25 cellular contexts compared by ENCODE assay signal in the genomic region with DNA sequence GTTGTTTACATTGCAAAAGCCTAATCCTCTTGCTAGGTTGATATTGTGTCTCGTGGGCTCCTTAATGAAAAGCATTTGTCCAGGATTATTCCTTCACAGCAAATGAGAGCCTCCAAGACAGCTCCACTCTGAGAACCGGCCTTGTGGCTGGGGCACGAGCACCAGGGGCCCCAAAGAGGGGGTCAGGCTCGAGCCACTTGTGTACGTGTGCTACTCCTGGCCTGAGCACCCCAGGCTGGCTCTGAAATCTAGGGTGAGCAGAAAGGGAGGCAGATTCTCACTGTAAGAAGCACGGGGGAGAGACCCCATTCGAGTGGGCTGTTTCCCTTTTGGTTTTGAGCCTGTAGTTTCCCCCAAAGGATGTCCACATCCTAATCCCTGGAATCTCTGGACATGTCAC. TPM values are rescaled to one million over a fixed set of nuclear protein-coding genes. Genes with fewer than 3 reads are reported as not detected.
DNase-seq lines count a peak whose midpoint lies in the region; ATAC-seq and TF ChIP-seq lines count a peak whose summit lies in the region.
"Had no signal": no experiment of that assay in that cellular context is flagged by ENCODE, and none has a peak within 500 bp of the region (broad histone marks: within the 10 kb centered on the region; RNA-seq: fewer than 3 reads in every experiment).

No MANE protein-coding gene starts in this region.

- no peak overlapping the region for H3K9ac ChIP-seq in BLaER1 treated with 17β-estradiol and CSF1 and Interleukin-3, amounts not matched to agents 10 nM and 100 nM
- H3K9ac ChIP-seq in smooth muscle cell (ENCODE audit: low read depth), result no peak overlapping the region

- no peaks in the 10 kb centered on the region for H3K9me3 Mint-ChIP-seq in nephron progenitor cell

- DNase-seq in foreskin keratinocyte (no peak), nephron progenitor cell (no peak), smooth muscle cell (lab: John Stamatoyannopoulos, UW; ENCODE audit: unreplicated experiment) (no peak), NCI-H187 treated with DMSO at 0.1 percent for 48 hours (lab: John Stamatoyannopoulos, UW) (no peak), T-helper 17 cell (no peak), NCI-H2107 (lab: John Stamatoyannopoulos, UW) (no peak)
- DNase-seq: 8988T; C1 segment of cervical spinal cord; CD4-positive, CD25-positive, alpha-beta regulatory T cell; COR-L47; DMS 273 treated with DMSO at 0.1 percent for 48 hours; DMS53; DND-41; EL; HCEC 1CT had no signal

- H3K9me3 ChIP-seq in BLaER1 treated with 17β-estradiol and CSF1 and Interleukin-3, amounts not matched to agents 10 nM and 100 nM (replicated peaks in 1 of 11), result peaks cover 14 to 19% (median 16%) of the 10 kb centered on the region in 11 experiments
- H3K9me3 ChIP-seq in smooth muscle cell (replicated peaks; ENCODE audit: low read depth), result no peaks in the 10 kb centered on the region
- H3K9me3 ChIP-seq in T-helper 17 cell (ENCODE audit: control insufficient read depth, low read length, poor library complexity, severe bottlenecking), result no peaks in the 10 kb centered on the region

- no peaks in the 10 kb centered on the region for H3F3A ChIP-seq in smooth muscle cell (ENCODE audit: low read depth)

- H3K36me3 ChIP-seq in BLaER1 treated with 17β-estradiol and CSF1 and Interleukin-3, amounts not matched to agents 10 nM and 100 nM, result no peaks in the 10 kb centered on the region
- H3K36me3 ChIP-seq in smooth muscle cell (ENCODE audit: low read depth), result no peaks in the 10 kb centered on the region

- H3K27me3 Mint-ChIP-seq in nephron progenitor cell (ENCODE audit: low read depth, poor library complexity) (peaks cover 14% of the 10 kb centered on the region), T-helper 17 cell (peaks cover under 1% of the 10 kb centered on the region)
- H3K27me3 Mint-ChIP-seq: IgD-negative memory B cell had no signal

- no peak overlapping the region for H3K4me3 ChIP-seq in BLaER1 treated with 17β-estradiol and CSF1 and Interleukin-3, amounts not matched to agents 10 nM and 100 nM
- no peak overlapping the region for H3K4me3 ChIP-seq in smooth muscle cell
- H3K4me3 ChIP-seq: GM12878, GM23338 had no signal

- peaks cover 7 to 22% (median 14%) of the 10 kb centered on the region in 10 experiments; a peak in 17 of 20 replicates for H3K4me1 ChIP-seq in BLaER1 treated with 17β-estradiol and CSF1 and Interleukin-3, amounts not matched to agents 10 nM and 100 nM
- peaks cover 12% of the 10 kb centered on the region for H3K4me1 ChIP-seq in foreskin keratinocyte
- peaks cover 14% of the 10 kb centered on the region for H3K4me1 ChIP-seq in smooth muscle cell (ENCODE audit: low read depth)

- WGBS in smooth muscle cell (ENCODE audit: low lambda C conversion rate), result 57% methylated on average over 7 of the region's 7 CpGs

- H3K27ac Mint-ChIP-seq in nephron progenitor cell (peak overlapping the region; percentile 84), T-helper 17 cell (no peak overlapping the region)
- H3K27ac Mint-ChIP-seq: CD4-positive, CD25-positive, alpha-beta regulatory T cell; GM23338; IgD-negative memory B cell had no signal

- H3K27ac ChIP-seq in BLaER1 treated with 17β-estradiol and CSF1 and Interleukin-3, amounts not matched to agents 10 nM and 100 nM, result no peak overlapping the region
- H3K27ac ChIP-seq in foreskin keratinocyte (peak overlapping the region; percentile 23), smooth muscle cell (ENCODE audit: low read depth) (no peak overlapping the region)

- H3K4me3 Mint-ChIP-seq in nephron progenitor cell (no peak overlapping the region), T-helper 17 cell (no peak overlapping the region)
- H3K4me3 Mint-ChIP-seq: CD4-positive, CD25-positive, alpha-beta regulatory T cell; CD8-positive, alpha-beta memory T cell; GM23338; IgD-negative memory B cell had no signal

- H3K4me2 ChIP-seq in BLaER1 treated with 17β-estradiol and CSF1 and Interleukin-3, amounts not matched to agents 10 nM and 100 nM, result peak overlapping the region in 9 of 11 experiments; percentile 0 to 41 (median 18); a peak in 12 of 22 replicates
- H3K4me2 ChIP-seq in smooth muscle cell, result peak overlapping the region; percentile 51
- H3K4me2 ChIP-seq: GM23338 had no signal

- H4K20me1 ChIP-seq in BLaER1 treated with 17β-estradiol and CSF1 and Interleukin-3, amounts not matched to agents 10 nM and 100 nM, result no peaks in the 10 kb centered on the region
- H4K20me1 ChIP-seq in smooth muscle cell (ENCODE audit: low read depth), result no peaks in the 10 kb centered on the region

- no peaks in the 10 kb centered on the region for H3K27me3 ChIP-seq in BLaER1 treated with 17β-estradiol and CSF1 and Interleukin-3, amounts not matched to agents 10 nM and 100 nM
- H3K27me3 ChIP-seq in foreskin keratinocyte, result no peaks in the 10 kb centered on the region
- H3K27me3 ChIP-seq in smooth muscle cell (ENCODE audit: low read depth), result no peaks in the 10 kb centered on the region

- no peak overlapping the region for H2AFZ ChIP-seq in smooth muscle cell (ENCODE audit: low read depth)
- H2AFZ ChIP-seq: GM23338 had no signal

- H3K36me3 Mint-ChIP-seq in nephron progenitor cell (ENCODE audit: low read depth) (no peaks in the 10 kb centered on the region), T-helper 17 cell (ENCODE audit: low read depth) (peaks cover 3% of the 10 kb centered on the region)
- H3K36me3 Mint-ChIP-seq: CD4-positive, CD25-positive, alpha-beta regulatory T cell; CD8-positive, alpha-beta memory T cell; IgD-negative memory B cell had no signal

- TF ChIP-seq CTCF in foreskin keratinocyte (conservative IDR thresholded peaks at IDR 0.05), result no peak
- no peak for TF ChIP-seq CTCF in nephron progenitor cell (IDR thresholded peaks at IDR 0.05)
- TF ChIP-seq CTCF in smooth muscle cell (IDR thresholded peaks at IDR 0.05; ENCODE audit: borderline replicate concordance, insufficient read depth, poor library complexity, severe bottlenecking), result no peak

- ATAC-seq in foreskin keratinocyte (no peak), HG02840 (IDR thresholded peaks at IDR 0.05; ENCODE audit: low FRiP score, unreplicated experiment) (no peak), T-helper 17 cell (no peak)
- ATAC-seq: GM12878, GM23338, HepG2 had no signal

- no peaks in the 10 kb centered on the region for H3K79me2 ChIP-seq in smooth muscle cell (ENCODE audit: low read depth)

- H3K4me1 Mint-ChIP-seq in nephron progenitor cell (peaks cover 81% of the 10 kb centered on the region), T-helper 17 cell (no peaks in the 10 kb centered on the region)
- H3K4me1 Mint-ChIP-seq: CD4-positive, CD25-positive, alpha-beta regulatory T cell; CD8-positive, alpha-beta memory T cell; GM23338; IgD-negative memory B cell had no signal

RNA-seq across cellular contexts. Expression of gene FZD10, which starts 45.0 kb away (rescaled TPM):
- 4.4 and 8.2 TPM in 2 replicates for total RNA-seq in foreskin keratinocyte
- 2.9 and 4.8 TPM in 2 replicates for polyA plus RNA-seq in foreskin keratinocyte
- 1.6 and 1.7 TPM in 2 replicates for total RNA-seq in smooth muscle cell
- polyA plus RNA-seq in smooth muscle cell, result 1.3 and 1.9 TPM in 2 replicates
- not detected for total RNA-seq in T-helper 17 cell
- total RNA-seq: A673; CD4-positive, CD25-positive, alpha-beta regulatory T cell; CD8-positive, alpha-beta memory T cell; G401; GM12878; HepG2 had no signal
- polyA plus RNA-seq: AG04450; CD4-positive, CD25-positive, alpha-beta regulatory T cell; CD8-positive, alpha-beta memory T cell; GM12878; HepG2; IgD-negative memory B cell had no signal
